16 cellular contexts compared by ENCODE assay signal in the genomic region with DNA sequence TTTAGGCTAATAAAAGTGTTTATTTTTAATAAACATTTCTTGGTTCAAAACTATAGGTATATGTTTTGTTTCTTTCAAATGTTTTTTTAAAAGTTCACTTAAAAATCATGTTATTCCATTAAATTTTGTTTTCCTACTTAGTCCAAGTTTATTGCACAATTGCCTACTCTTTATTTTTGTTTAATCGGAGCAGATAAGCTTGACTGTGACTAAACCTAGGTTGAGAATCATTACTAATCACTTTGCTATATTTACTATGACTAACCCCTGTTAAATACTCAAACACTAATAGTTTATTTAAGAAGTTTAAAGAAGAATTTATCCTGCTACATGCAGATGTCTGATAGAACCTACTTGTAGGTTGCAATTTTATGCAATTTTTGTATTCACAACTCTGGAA. TPM values are rescaled to one million over a fixed set of nuclear protein-coding genes. Genes with fewer than 3 reads are reported as not detected.
A peak's percentile ranks its signal among the peaks of the same experiment; 100 is the strongest.
DNase-seq lines count a peak whose midpoint lies in the region; FAIRE-seq and TF ChIP-seq lines count a peak whose summit lies in the region.
"Had no signal": no experiment of that assay in that cellular context is flagged by ENCODE, and none has a peak within 500 bp of the region (broad histone marks: within the 10 kb centered on the region; RNA-seq: fewer than 3 reads in every experiment).

No MANE protein-coding gene starts in this region.

- no peaks in the 10 kb centered on the region for H3K36me3 ChIP-seq in osteoblast (ENCODE audit: insufficient read depth, low read length)
- H3K36me3 ChIP-seq in transverse colon, result no peaks in the 10 kb centered on the region
- H3K36me3 ChIP-seq: ascending aorta had no signal

- peak overlapping the region; percentile 61 for H3K4me2 ChIP-seq in osteoblast (ENCODE audit: insufficient read depth, low read length)

- WGBS in transverse colon (ENCODE audit: low coverage in 1 of 2), 2 donors, result 73 to 76% methylated on average over 1 of the region's 1 CpG

- FAIRE-seq in G401.6 (lab: Jason Lieb, UNC), result peak; percentile 51
- peak; percentile 22 for FAIRE-seq in TTC549 (lab: Jason Lieb, UNC)

- peaks cover 78% of the 10 kb centered on the region for H3K79me2 ChIP-seq in osteoblast (ENCODE audit: insufficient read depth, low read length)

- no peaks in the 10 kb centered on the region for H3K9me3 ChIP-seq in osteoblast (ENCODE audit: low read depth, low read length)
- H3K9me3 ChIP-seq in transverse colon, result no peaks in the 10 kb centered on the region
- H3K9me3 ChIP-seq: ascending aorta, mucosa of descending colon, psoas muscle had no signal

- TF ChIP-seq POLR2A in transverse colon (IDR thresholded peaks at IDR 0.05), result no peak

- in situ Hi-C loops in transverse colon (cut with MboI; ENCODE audit: low pct_ligation_motif_present in 1 of 4, low pct_unique_long_range_greater_than_20kb in 1 of 4, low sequenced_read_pairs in 3 of 4), result no loop called here

- peaks cover 5% of the 10 kb centered on the region for H4K20me1 ChIP-seq in osteoblast (ENCODE audit: insufficient read depth, low read length)

- H2AFZ ChIP-seq in osteoblast (ENCODE audit: low read length), result no peak overlapping the region

- intact Hi-C loops in transverse colon (cut with DNase I; ENCODE audit: low total_unique reads), result no loop called here

- TF ChIP-seq CTCF in fibroblast of pulmonary artery (IDR thresholded peaks at IDR 0.05; ENCODE audit: low read length, missing control alignments) (no peak), osteoblast (IDR thresholded peaks at IDR 0.05; ENCODE audit: extremely low read depth, low read depth, low read length) (no peak), transverse colon (IDR thresholded peaks at IDR 0.05) (no peak)

- no peak for TF ChIP-seq EP300 in transverse colon (IDR thresholded peaks at IDR 0.05; ENCODE audit: low read depth)

- DNase-seq in fibroblast of pulmonary artery (ENCODE audit: low read depth) (peak; percentile 67), osteoblast (ENCODE audit: insufficient read length, low spot score, missing footprints) (no peak), NCI-H1436 (lab: John Stamatoyannopoulos, UW) (no peak), NCI-H82 treated with DMSO at 0.1 percent for 48 hours (lab: John Stamatoyannopoulos, UW; ENCODE audit: unreplicated experiment) (no peak), NCI-H128 (lab: John Stamatoyannopoulos, UW; ENCODE audit: unreplicated experiment) (no peak), transverse colon (no peak)
- DNase-seq: activated T-cell treated with anti-CD3 and anti-CD28 coated beads, Interleukin-2, amount 50 U/mL, for 72 hours; CD8-positive, alpha-beta T cell; KBM-7; mucosa of descending colon; NCI-H2029; psoas muscle; stimulated activated naive CD8-positive, alpha-beta T cell treated with anti-CD3 and anti-CD28 coated beads, Interleukin-15, amount 100 ng/mL, for 72 hours had no signal

- H3K27ac ChIP-seq in osteoblast (ENCODE audit: low read depth, low read length) (peak overlapping the region; percentile 64), transverse colon (no peak overlapping the region)
- H3K27ac ChIP-seq: ascending aorta, psoas muscle had no signal

- H3K27me3 ChIP-seq in osteoblast (ENCODE audit: insufficient read depth, low read length) (no peaks in the 10 kb centered on the region), transverse colon (no peaks in the 10 kb centered on the region)
- H3K27me3 ChIP-seq: ascending aorta had no signal

- H3K4me1 ChIP-seq in osteoblast (ENCODE audit: insufficient read depth, low read length) (peaks cover 27% of the 10 kb centered on the region), transverse colon (peaks cover 4 to 32% (median 8%) of the 10 kb centered on the region in 4 donors)

- H3K4me3 ChIP-seq in fibroblast of pulmonary artery (replicated peaks; ENCODE audit: low read depth, low read length) (no peak overlapping the region), osteoblast (ENCODE audit: insufficient read depth, low read length) (no peak overlapping the region), transverse colon (no peak overlapping the region)
- H3K4me3 ChIP-seq: ascending aorta, mucosa of descending colon, psoas muscle had no signal

RNA-seq across cellular contexts. Expression of a gene that starts 18.8 kb away (rescaled TPM):
- total RNA-seq in osteoblast, result 31.1 and 36.8 TPM in 2 replicates
- total RNA-seq in transverse colon, result 10 to 100 TPM; 17.2 to 35.2 (median 23.7) TPM
